Comparison of ENCODE assay signal across 10 cellular contexts in the genomic region with DNA sequence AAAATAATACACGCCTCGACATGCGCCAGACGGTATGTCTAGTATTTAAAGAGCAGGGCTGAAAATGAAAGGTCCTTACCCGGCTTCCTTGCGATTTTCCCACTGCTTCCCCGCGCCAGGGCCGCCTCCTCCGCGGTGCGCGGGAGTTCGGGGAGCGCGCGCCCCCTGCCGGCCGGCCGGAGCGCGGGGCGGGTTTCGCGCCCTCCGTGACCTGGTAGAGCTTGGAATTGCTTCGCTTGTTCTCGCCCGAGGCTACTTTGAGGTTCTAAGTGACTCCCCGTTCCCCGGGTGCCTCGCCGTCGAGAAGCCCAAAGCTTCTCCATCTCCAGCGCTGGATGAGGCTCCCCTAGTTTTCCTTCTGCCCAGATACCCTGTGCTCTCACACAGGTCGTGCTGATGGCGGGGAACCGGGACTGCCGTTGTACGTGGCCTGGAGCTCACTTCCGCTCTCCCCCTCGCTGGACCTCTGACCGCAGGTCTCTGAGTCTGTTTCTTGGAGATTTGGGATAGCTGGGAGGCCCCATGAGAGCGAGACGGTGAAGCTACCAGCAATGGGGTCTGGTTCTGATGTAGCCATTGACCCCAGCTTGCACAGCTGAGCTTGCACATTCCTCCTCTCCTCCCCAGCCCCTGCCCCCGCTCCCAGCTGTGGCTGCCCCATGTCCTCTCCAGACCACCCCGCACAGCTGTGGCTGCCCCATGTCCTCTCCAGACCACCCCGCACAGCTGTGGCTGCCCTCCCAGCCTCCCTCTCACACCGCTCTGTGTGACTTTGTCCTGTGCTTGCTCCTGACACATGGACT. TPM values are rescaled to one million over a fixed set of nuclear protein-coding genes. Genes with fewer than 3 reads are reported as not detected.
A peak's percentile ranks its signal among the peaks of the same experiment; 100 is the strongest.
DNase-seq lines count a peak whose midpoint lies in the region; ATAC-seq and TF ChIP-seq lines count a peak whose summit lies in the region.
"Not testable (repeated sequence)": the region's sequence is repeated elsewhere in the genome, so short reads cannot be mapped to it uniquely, and the experiment has no call there.
"Had no signal": no experiment of that assay in that cellular context is flagged by ENCODE, and none has a peak within 500 bp of the region (broad histone marks: within the 10 kb centered on the region; RNA-seq: fewer than 3 reads in every experiment).

No MANE protein-coding gene starts in this region.

- H3K4me1 ChIP-seq in suprapubic skin, result not testable (repeated sequence)

- H3K27ac ChIP-seq in suprapubic skin, result not testable (repeated sequence)

- no CpG with 5 or more reads among the region's 49 CpGs for WGBS in suprapubic skin

- TF ChIP-seq EP300 in suprapubic skin (IDR thresholded peaks at IDR 0.05), result not testable (repeated sequence)

- not testable (repeated sequence) for H3K27me3 ChIP-seq in suprapubic skin

- TF ChIP-seq POLR2A in suprapubic skin (IDR thresholded peaks at IDR 0.05), result not testable (repeated sequence)

- H3K9me3 ChIP-seq in suprapubic skin, result not testable (repeated sequence)

- H3K9me3 Mint-ChIP-seq in central memory CD8-positive, alpha-beta T cell, result not testable (repeated sequence)

- not testable (repeated sequence) for TF ChIP-seq CTCF in suprapubic skin (IDR thresholded peaks at IDR 0.05)

- ATAC-seq in GM18858 (IDR thresholded peaks at IDR 0.05; ENCODE audit: unreplicated experiment), result peak; percentile 81
- ATAC-seq in GM21381 (IDR thresholded peaks at IDR 0.05; ENCODE audit: unreplicated experiment), result peak; percentile 94
- peak; percentile 94 for ATAC-seq in HG02763 (IDR thresholded peaks at IDR 0.05; ENCODE audit: unreplicated experiment)
- peak; percentile 86 for ATAC-seq in HG03280 (IDR thresholded peaks at IDR 0.05; ENCODE audit: unreplicated experiment)
- ATAC-seq in SK-N-SH treated with all-trans-retinoic acid at 6 μM for 48 hours, result peak; percentile 98
- peak; percentile 98 for ATAC-seq in central memory CD8-positive, alpha-beta T cell (replicated peaks; ENCODE audit: extremely low read depth, poor library complexity, severe bottlenecking)

- not testable (repeated sequence) for H3K36me3 Mint-ChIP-seq in central memory CD8-positive, alpha-beta T cell (ENCODE audit: insufficient read depth)

- not testable (repeated sequence) for H3K4me1 Mint-ChIP-seq in central memory CD8-positive, alpha-beta T cell

- not testable (repeated sequence) for H3K4me3 Mint-ChIP-seq in central memory CD8-positive, alpha-beta T cell

- not testable (repeated sequence) for H3K27me3 Mint-ChIP-seq in central memory CD8-positive, alpha-beta T cell

- H3K4me3 ChIP-seq in suprapubic skin, result peak overlapping the region; percentile 34

- DNase-seq in central memory CD8-positive, alpha-beta T cell (ENCODE audit: low spot score in 2 of 2), result not testable (repeated sequence)
- DNase-seq in mesenteric fat pad (ENCODE audit: low spot score) (peak; percentile 75), suprapubic skin (ENCODE audit: low spot score in 2 of 2) (peak in 1 of 2 donors; percentile 12)

- H3K27ac Mint-ChIP-seq in central memory CD8-positive, alpha-beta T cell (ENCODE audit: low read depth), result not testable (repeated sequence)

- not testable (repeated sequence) for H3K36me3 ChIP-seq in suprapubic skin

RNA-seq across cellular contexts. Expression of a gene that starts 11.1 kb away (rescaled TPM):
- total RNA-seq in mesenteric fat pad (429 TPM), suprapubic skin (100 to 1,000 TPM; 260 to 868 (median 295) TPM)

RNA-seq across cellular contexts. Expression of a gene that starts 46.3 kb away (rescaled TPM):
- total RNA-seq in mesenteric fat pad (not detected), suprapubic skin (not detected)
- total RNA-seq: SJCRH30, subcutaneous adipose tissue had no signal
